ENCODE assay signal across 18 cellular contexts in genomic region chr10:1193561-1193960, GRCh38.
"Had no signal": no experiment of that assay in that cellular context is flagged by ENCODE, and none has a peak within 500 bp of the region (broad histone marks: within the 10 kb centered on the region; RNA-seq: fewer than 3 reads in every experiment).

No MANE protein-coding gene starts in this region.

- H3K4me1 ChIP-seq: ascending aorta, breast epithelium, gastrocnemius medialis, heart left ventricle, right lobe of liver, upper lobe of left lung had no signal

- H3K27ac ChIP-seq: ascending aorta, breast epithelium, epithelial cell of prostate, gastrocnemius medialis, heart left ventricle, right lobe of liver, testis, upper lobe of left lung had no signal

- H3K9me3 ChIP-seq: ascending aorta, breast epithelium, gastrocnemius medialis, heart left ventricle, right lobe of liver, testis, upper lobe of left lung had no signal

- H3K4me3 ChIP-seq: ascending aorta, breast epithelium, gastrocnemius medialis, heart left ventricle, right lobe of liver, smooth muscle cell, testis, upper lobe of left lung had no signal

- H3K27me3 ChIP-seq: ascending aorta, breast epithelium, right lobe of liver, testis, upper lobe of left lung had no signal

- H3K36me3 ChIP-seq: ascending aorta, breast epithelium, gastrocnemius medialis, heart left ventricle, right lobe of liver, upper lobe of left lung had no signal

- H3K36me3 Mint-ChIP-seq: immature natural killer cell had no signal

- H3K4me3 Mint-ChIP-seq: immature natural killer cell; neural crest cell; T-helper 1 cell treated with Interleukin-12 subunit alpha and Interleukin-12 subunit beta and Interleukin-4 antibody, amounts not matched to agents 30 μg/mL and 1 μg/mL, for 36 hours had no signal

- H3K4me1 Mint-ChIP-seq: immature natural killer cell had no signal

- H3K27ac Mint-ChIP-seq: activated T-helper 2 cell treated with anti-CD3 and anti-CD28 coated beads, Interferon-gamma antibody, Interleukin-2, Interleukin-4, amounts not matched to agents 10 μg/mL and 5 μg/mL and 100 μg/mL, durations not matched to agents 14 hours and 24 hours and 36 hours; immature natural killer cell; T-helper 1 cell treated with Interleukin-12 subunit alpha and Interleukin-12 subunit beta and Interleukin-4 antibody, amounts not matched to agents 30 μg/mL and 1 μg/mL, for 36 hours had no signal

- H3K9me3 Mint-ChIP-seq: activated T-helper 2 cell treated with anti-CD3 and anti-CD28 coated beads, Interferon-gamma antibody, Interleukin-2, Interleukin-4, amounts not matched to agents 10 μg/mL and 5 μg/mL and 100 μg/mL, durations not matched to agents 14 hours and 24 hours and 36 hours; immature natural killer cell; neural crest cell; T-helper 1 cell treated with Interleukin-12 subunit alpha and Interleukin-12 subunit beta and Interleukin-4 antibody, amounts not matched to agents 30 μg/mL and 1 μg/mL, for 36 hours had no signal

- DNase-seq: activated CD4-positive, alpha-beta T cell treated with anti-CD3 and anti-CD28 coated beads for 4 hours; dermis blood vessel endothelial cell; gastrocnemius medialis; immature natural killer cell; stimulated activated CD4-positive, alpha-beta T cell treated with anti-CD3 and anti-CD28 coated beads, Interleukin-4, amount 100 ng/mL, for 4 hours; stimulated activated CD8-positive, alpha-beta memory T cell treated with anti-CD3 and anti-CD28 coated beads, Interleukin-4, amount 100 ng/mL, for 48 hours; stimulated activated naive CD4-positive, alpha-beta T cell treated with Interleukin-2 at 50 U/mL for 16 hours; testis; upper lobe of left lung had no signal

- ATAC-seq: gastrocnemius medialis, heart left ventricle, right lobe of liver had no signal
